In genomic region chr7:151166629-151167196, GRCh38 we compare ENCODE assay signal across 8 cellular contexts. TPM values are rescaled to one million over a fixed set of nuclear protein-coding genes. Genes with fewer than 3 reads are reported as not detected.
DNase-seq lines count a peak whose midpoint lies in the region; ATAC-seq and TF ChIP-seq lines count a peak whose summit lies in the region.

No MANE protein-coding gene starts in this region.

- no peaks in the 10 kb centered on the region for H3K9me3 ChIP-seq in heart left ventricle
- no peaks in the 10 kb centered on the region for H3K9me3 ChIP-seq in naive thymus-derived CD4-positive, alpha-beta T cell (ENCODE audit: control insufficient read depth in 2 of 3, low read length in 3 of 3)

- TF ChIP-seq CTCF in heart left ventricle (IDR thresholded peaks at IDR 0.05) (no peak), coronary artery (IDR thresholded peaks at IDR 0.05) (no peak)

- no peak for TF ChIP-seq POLR2A in heart left ventricle (IDR thresholded peaks at IDR 0.05)

- H3K4me3 ChIP-seq in heart left ventricle, result peak overlapping the region; percentile 32 to 57 (median 51)
- peak overlapping the region; percentile 73 for H3K4me3 ChIP-seq in coronary artery
- H3K4me3 ChIP-seq in naive thymus-derived CD4-positive, alpha-beta T cell (ENCODE audit: low read length), result peak overlapping the region; percentile 16
- peak overlapping the region; percentile 53 for H3K4me3 ChIP-seq in urinary bladder (ENCODE audit: low read depth, low read length)

- no peak overlapping the region for H3K27ac Mint-ChIP-seq in naive thymus-derived CD4-positive, alpha-beta T cell

- POLR2A ChIA-PET in naive thymus-derived CD4-positive, alpha-beta T cell (lab: Charles Lee), result no interaction called here

- ATAC-seq in heart left ventricle, result no peak
- no peak for ATAC-seq in left ventricle myocardium superior
- peak; percentile 5 for ATAC-seq in naive thymus-derived CD4-positive, alpha-beta T cell
- ATAC-seq in GM21528 (IDR thresholded peaks at IDR 0.05; ENCODE audit: low FRiP score, unreplicated experiment), result no peak

- 19 to 25% (median 24%) methylated on average over 21 to 31 of the region's 31 CpGs for WGBS in heart left ventricle, 4 donors
- WGBS in urinary bladder, result 11% methylated on average over 31 of the region's 31 CpGs

- no peaks in the 10 kb centered on the region for H3K9me3 Mint-ChIP-seq in naive thymus-derived CD4-positive, alpha-beta T cell

- no peak overlapping the region for H3K27ac ChIP-seq in heart left ventricle
- no peak overlapping the region for H3K27ac ChIP-seq in coronary artery
- H3K27ac ChIP-seq in naive thymus-derived CD4-positive, alpha-beta T cell (ENCODE audit: low read depth, low read length), result no peak overlapping the region
- no peak overlapping the region for H3K27ac ChIP-seq in urinary bladder (ENCODE audit: low read depth)

- peak overlapping the region; percentile 36 to 92 (median 68) for H3K4me3 Mint-ChIP-seq in naive thymus-derived CD4-positive, alpha-beta T cell

- no peaks in the 10 kb centered on the region for H3K36me3 Mint-ChIP-seq in naive thymus-derived CD4-positive, alpha-beta T cell

- peaks cover 26 to 35% (median 32%) of the 10 kb centered on the region in 5 donors for H3K27me3 Mint-ChIP-seq in naive thymus-derived CD4-positive, alpha-beta T cell

- H3K4me1 Mint-ChIP-seq in naive thymus-derived CD4-positive, alpha-beta T cell, result peaks cover 7 to 14% (median 10%) of the 10 kb centered on the region in 7 donors

- intact Hi-C loops in heart left ventricle (cut with DNase I), result loop anchor here in 2 of 10 donors (5.0 kb wide), 1 partner anchor 136 kb away; no protein-coding TSS in a partner anchor
- intact Hi-C loops in left ventricle myocardium superior (cut with micrococcal nuclease), result no loop called here
- intact Hi-C loops in naive thymus-derived CD4-positive, alpha-beta T cell (cut with micrococcal nuclease), result loop anchor here in 1 of 2 donors (5.0 kb wide), 1 partner anchor 136 kb away; no protein-coding TSS in a partner anchor

- CTCF ChIA-PET in naive thymus-derived CD4-positive, alpha-beta T cell (lab: Charles Lee), result no interaction called here

- H3K4me1 ChIP-seq in heart left ventricle, result peaks cover 0 to 38% (median 11%) of the 10 kb centered on the region in 12 donors
- peaks cover 0 to 3% of the 10 kb centered on the region in 2 donors for H3K4me1 ChIP-seq in naive thymus-derived CD4-positive, alpha-beta T cell (ENCODE audit: control insufficient read depth in 2 of 2, insufficient read depth in 2 of 2, low read length in 2 of 2)
- no peaks in the 10 kb centered on the region for H3K4me1 ChIP-seq in urinary bladder (ENCODE audit: insufficient read depth)

- no peaks in the 10 kb centered on the region for H3K36me3 ChIP-seq in heart left ventricle
- H3K36me3 ChIP-seq in naive thymus-derived CD4-positive, alpha-beta T cell (ENCODE audit: control insufficient read depth in 2 of 3, insufficient read depth in 3 of 3, low read length in 3 of 3), result no peaks in the 10 kb centered on the region
- H3K36me3 ChIP-seq in urinary bladder (ENCODE audit: insufficient read depth), result no peaks in the 10 kb centered on the region

- H3K27me3 ChIP-seq in heart left ventricle, result peaks cover 11 to 83% (median 36%) of the 10 kb centered on the region in 9 donors
- peaks cover 9 to 14% of the 10 kb centered on the region in 2 donors for H3K27me3 ChIP-seq in naive thymus-derived CD4-positive, alpha-beta T cell (ENCODE audit: control insufficient read depth in 2 of 2, insufficient read depth in 2 of 2, low read length in 2 of 2)

- DNase-seq in heart left ventricle, result no peak
- no peak for DNase-seq in left ventricle myocardium superior
- no peak for DNase-seq in coronary artery (ENCODE audit: low spot score)
- peak in 1 of 9 donors; percentile 16 for DNase-seq in naive thymus-derived CD4-positive, alpha-beta T cell
- DNase-seq in NOMO-1 treated with DMSO at 0.1 percent for 48 hours (lab: John Stamatoyannopoulos, UW; ENCODE audit: unreplicated experiment), result no peak
- DNase-seq in MV-4-11 (lab: John Stamatoyannopoulos, UW), result no peak

RNA-seq across cellular contexts. Expression of gene GBX1, which starts 0.8 kb away (rescaled TPM):
- total RNA-seq in heart left ventricle (under 1 TPM in 5 of 9 donors, not detected in 4; 0.29 to 0.52 (median 0.36) TPM), left ventricle myocardium superior (1.5 TPM), urinary bladder (not detected)
- polyA plus RNA-seq in heart left ventricle (under 1 TPM in 1 of 2 donors, not detected in 1; 0.27 TPM), urinary bladder (not detected)
- not detected for total RNA-seq in naive thymus-derived CD4-positive, alpha-beta T cell
- polyA plus RNA-seq in naive thymus-derived CD4-positive, alpha-beta T cell, result not detected

RNA-seq across cellular contexts. Expression of gene ASB10, which starts 20.3 kb away (rescaled TPM):
- total RNA-seq in heart left ventricle, result 10 to 100 TPM; 13.1 to 36.4 (median 25.5) TPM
- 10 to 100 TPM in 1 of 2 donors, 1 to 10 TPM in 1; 6.9 to 37.1 TPM for polyA plus RNA-seq in heart left ventricle
- total RNA-seq in left ventricle myocardium superior, result 46.1 TPM
- not detected for total RNA-seq in naive thymus-derived CD4-positive, alpha-beta T cell
- polyA plus RNA-seq in naive thymus-derived CD4-positive, alpha-beta T cell, result not detected
- total RNA-seq in urinary bladder, result not detected
- polyA plus RNA-seq in urinary bladder, result not detected

RNA-seq across cellular contexts. Expression of gene H2BK1, which starts 43.6 kb away (rescaled TPM):
- not detected for total RNA-seq in heart left ventricle
- polyA plus RNA-seq in heart left ventricle, result not detected
- not detected for total RNA-seq in left ventricle myocardium superior
- total RNA-seq in naive thymus-derived CD4-positive, alpha-beta T cell, result 1 to 10 TPM; 1.8 to 6.4 (median 1.9) TPM
- not detected for polyA plus RNA-seq in naive thymus-derived CD4-positive, alpha-beta T cell
- not detected for total RNA-seq in urinary bladder
- polyA plus RNA-seq in urinary bladder, result not detected

Comparison
In these comparisons a context has a peak if more than half of its experiments do, and no peak if none do; other contexts are left out.
1. H3K4me3 ChIP-seq: peak in every context shown above with its lines; median percentile 73 in coronary artery; 53 in urinary bladder; 51 in heart left ventricle; 16 in naive thymus-derived CD4-positive, alpha-beta T cell.
2. RNA of gene ASB10, which starts 20.3 kb away (total RNA-seq): 46.1 TPM in left ventricle myocardium superior (single experiment) and 13.1 to 36.4 TPM in heart left ventricle; not detected in naive thymus-derived CD4-positive, alpha-beta T cell and not detected in urinary bladder (single experiment); every median in the first group is over 10 times any median in the second.